Comparison of ENCODE assay signal across 7 cellular contexts in the genomic region with DNA sequence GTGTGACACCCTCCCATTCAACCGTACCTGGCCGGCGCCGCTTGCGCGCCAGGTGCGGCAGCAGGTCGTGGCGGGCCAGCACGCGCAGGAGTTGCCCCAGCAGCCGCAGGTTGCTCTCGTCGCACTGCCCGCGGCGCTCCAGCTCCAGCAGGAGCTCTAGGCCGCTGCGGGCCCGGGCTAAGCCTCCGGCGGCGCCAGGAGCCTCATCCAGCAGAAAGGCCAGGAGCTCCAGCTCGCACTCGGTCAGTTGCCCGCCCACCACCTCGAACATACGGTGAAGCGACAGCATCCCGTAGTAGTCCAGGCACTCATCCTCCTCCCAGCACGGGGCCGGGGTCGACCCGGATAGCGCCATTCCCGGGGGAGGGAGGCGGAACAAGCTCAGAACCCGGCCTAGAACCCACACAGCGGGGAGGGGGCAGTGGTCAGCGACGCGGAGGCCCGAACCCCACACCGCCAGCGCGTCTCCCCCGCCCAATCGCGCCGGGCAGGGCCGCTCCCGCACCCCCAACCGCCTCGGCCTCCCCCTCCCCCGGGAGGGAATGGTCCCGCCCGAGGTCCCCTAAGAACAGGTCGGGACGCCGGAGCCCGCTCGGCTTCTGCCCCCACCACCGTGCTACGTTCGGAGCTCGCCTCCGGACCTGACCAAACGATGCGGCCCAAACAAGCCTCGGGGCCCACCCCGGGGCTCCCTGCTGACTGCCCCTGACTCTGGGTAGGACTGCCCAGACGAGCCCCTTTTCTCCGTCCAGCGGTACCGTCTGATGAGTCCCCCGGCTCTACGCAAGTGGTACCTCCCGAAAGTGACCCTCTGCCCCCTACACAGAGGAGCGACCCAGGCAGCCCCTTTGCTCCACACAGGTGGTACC. TPM values are rescaled to one million over a fixed set of nuclear protein-coding genes. Genes with fewer than 3 reads are reported as not detected.
DNase-seq lines count a peak whose midpoint lies in the region; ATAC-seq lines count a peak whose summit lies in the region.

No MANE protein-coding gene starts in this region.

- intact Hi-C loops in left colon (cut with DNase I, micrococcal nuclease): no loop called here

- DNase-seq in SK-N-DZ (ENCODE audit: low spot score) (peak; percentile 37), cerebellar cortex (ENCODE audit: low spot score) (peak; percentile 44), left colon (peak; percentile 43 to 62)
- DNase-seq in stimulated activated CD4-positive, alpha-beta T cell treated with anti-CD3 and anti-CD28 coated beads, Interleukin-4, amount 100 ng/mL, for 24 hours: peak; percentile 24

- ATAC-seq in GM18502 (IDR thresholded peaks at IDR 0.05; ENCODE audit: poor library complexity, unreplicated experiment) (peak; percentile 5), HG03108 (IDR thresholded peaks at IDR 0.05; ENCODE audit: unreplicated experiment) (peak; percentile 3), left colon (peak; percentile 38), GM18519 (IDR thresholded peaks at IDR 0.05; ENCODE audit: low FRiP score, unreplicated experiment) (no peak)

RNA-seq across cellular contexts. Expression of a gene that starts 0.6 kb away (rescaled TPM):
- 50.8 and 59.3 TPM in 2 replicates for polyA plus RNA-seq in SK-N-DZ (2014; cell fraction: cytosol; rRNA removed)
- polyA plus RNA-seq in SK-N-DZ (2014; cell fraction: nucleus; rRNA removed): 44.6 and 50.5 TPM in 2 replicates
- total RNA-seq in left colon: 10 to 100 TPM; 20.5 to 42.2 TPM

RNA-seq across cellular contexts. Expression of a gene that starts 3.2 kb away (rescaled TPM):
- 7.7 and 9.3 TPM in 2 replicates for polyA plus RNA-seq in SK-N-DZ (2014; cell fraction: cytosol; rRNA removed)
- 5.6 and 6.5 TPM in 2 replicates for polyA plus RNA-seq in SK-N-DZ (2014; cell fraction: nucleus; rRNA removed)
- total RNA-seq in left colon: 1 to 10 TPM; 8.1 to 8.7 TPM

RNA-seq across cellular contexts. Expression of a gene that starts 25.5 kb away (rescaled TPM):
- polyA plus RNA-seq in SK-N-DZ (2014; cell fraction: cytosol; rRNA removed): 39.7 and 55.9 TPM in 2 replicates
- polyA plus RNA-seq in SK-N-DZ (2014; cell fraction: nucleus; rRNA removed): 26.7 and 35.8 TPM in 2 replicates
- total RNA-seq in left colon: 10 to 100 TPM; 40.9 to 43.3 TPM

RNA-seq across cellular contexts. Expression of a gene that starts 38.0 kb away (rescaled TPM):
- 30.2 and 33.4 TPM in 2 replicates for polyA plus RNA-seq in SK-N-DZ (2014; cell fraction: cytosol; rRNA removed)
- 69.8 and 78.5 TPM in 2 replicates for polyA plus RNA-seq in SK-N-DZ (2014; cell fraction: nucleus; rRNA removed)
- 10 to 100 TPM; 40.8 to 50.1 TPM for total RNA-seq in left colon

RNA-seq across cellular contexts. Expression of a gene that starts 52.2 kb away (rescaled TPM):
- polyA plus RNA-seq in SK-N-DZ (2014; cell fraction: cytosol; rRNA removed): 14.2 and 17.4 TPM in 2 replicates
- 35.7 and 42.1 TPM in 2 replicates for polyA plus RNA-seq in SK-N-DZ (2014; cell fraction: nucleus; rRNA removed)
- total RNA-seq in left colon: 10 to 100 TPM; 43.0 to 47.9 TPM
